In the genomic region with DNA sequence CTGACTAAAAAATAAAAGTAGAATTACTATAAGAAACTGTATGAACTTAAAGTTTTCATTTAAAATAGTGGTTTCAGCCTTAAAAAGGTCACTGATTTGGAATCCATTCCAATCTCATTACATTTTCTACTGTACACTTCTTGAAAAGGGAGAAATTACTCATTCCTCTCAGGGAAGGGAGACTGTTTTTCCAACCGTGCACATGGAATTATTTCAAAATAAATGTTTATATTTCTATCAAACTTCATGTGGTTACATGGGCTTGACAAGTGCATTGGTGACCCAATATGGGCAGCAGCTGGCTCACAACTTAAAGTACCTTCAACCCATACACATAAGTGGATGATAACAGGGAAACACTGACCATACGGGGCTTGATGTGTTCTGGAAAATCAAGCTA, we compare ENCODE assay signal across 15 cellular contexts.
DNase-seq lines count a peak whose midpoint lies in the region; ATAC-seq and TF ChIP-seq lines count a peak whose summit lies in the region.
"Had no signal": no experiment of that assay in that cellular context is flagged by ENCODE, and none has a peak within 500 bp of the region (broad histone marks: within the 10 kb centered on the region; RNA-seq: fewer than 3 reads in every experiment).

No MANE protein-coding gene starts in this region.

- H3K4ac ChIP-seq in IMR-90 (ENCODE audit: low read depth, low read length) = peak overlapping the region; percentile 93; the same call in 1 of the 2 replicates

- H3K18ac ChIP-seq in IMR-90 (ENCODE audit: low read depth, low read length) = peak overlapping the region; percentile 100

- H2BK120ac ChIP-seq in IMR-90 (ENCODE audit: low read depth, low read length) = peak overlapping the region; percentile 100

- H3K9me1 ChIP-seq in IMR-90 (ENCODE audit: insufficient read depth, low read length) = peaks cover 13% of the 10 kb centered on the region

- ATAC-seq in IMR-90 (ENCODE audit: low read depth) = peak; percentile 55
- no peak for ATAC-seq in GM18498 (IDR thresholded peaks at IDR 0.05; ENCODE audit: unreplicated experiment)

- no peaks in the 10 kb centered on the region for H3K27me3 ChIP-seq in IMR-90 (ENCODE audit: control insufficient read depth, insufficient read depth, low read length)
- H3K27me3 ChIP-seq: BE2C had no signal

- H3K27ac ChIP-seq in IMR-90 (ENCODE audit: insufficient read depth, low read length) = peak overlapping the region; percentile 100

- no peaks in the 10 kb centered on the region for H4K20me1 ChIP-seq in IMR-90 (ENCODE audit: insufficient read depth, low read length)

- H2BK15ac ChIP-seq in IMR-90 (ENCODE audit: low read depth, low read length) = peak overlapping the region; percentile 94

- H3K36me3 ChIP-seq in IMR-90 (ENCODE audit: control insufficient read depth, insufficient read depth, low read length) = no peaks in the 10 kb centered on the region
- H3K36me3 ChIP-seq: BE2C had no signal

- no CpG with 5 or more reads among the region's 2 CpGs for WGBS in IMR-90 (ENCODE audit: extremely low coverage in 2 of 2, insufficient read length in 1 of 2), 2 experiments

- peaks cover 5 to 19% of the 10 kb centered on the region in 2 experiments; a peak in 2 of 4 replicates for H3K79me1 ChIP-seq in IMR-90 (ENCODE audit: low read depth in 1 of 2, low read length in 2 of 2)

- H2AFZ ChIP-seq in IMR-90 (replicated peaks; ENCODE audit: low read length, poor library complexity) = no peak overlapping the region

- H4K8ac ChIP-seq in IMR-90 (ENCODE audit: low read depth in 2 of 2, low read length in 2 of 2) = peak overlapping the region; percentile 96 to 100

- peaks cover 26% of the 10 kb centered on the region for H3K4me1 ChIP-seq in IMR-90 (ENCODE audit: control insufficient read depth, insufficient read depth, low read length)

- peak overlapping the region; percentile 98 for H4K91ac ChIP-seq in IMR-90 (ENCODE audit: insufficient read depth, low read depth, low read length)

- peak overlapping the region; percentile 96 for H3K14ac ChIP-seq in IMR-90 (replicated peaks; ENCODE audit: low read depth, low read length)

- H4K5ac ChIP-seq in IMR-90 (ENCODE audit: low read depth, low read length) = peak overlapping the region; percentile 99

- in situ Hi-C loops in IMR-90 (cut with MboI; ENCODE audit: low sequenced_read_pairs) = no loop called here

- POLR2A ChIA-PET in IMR-90 (lab: Charles Lee; ENCODE audit: unreplicated experiment) = interaction anchor here (0.5 to 1.4 kb wide), 3 partner anchors 71 to 285 kb away, joined by 3 to 5 read pairs (median 5); no protein-coding TSS in a partner anchor
- POLR2A ChIA-PET in HEK293T (lab: Yijun Ruan, JAX) = no interaction called here

- peak overlapping the region; percentile 92 for H2AK5ac ChIP-seq in IMR-90 (ENCODE audit: low read depth, low read length)

- 0 out of 2 replicates have a peak, but pooled peaks have one; percentile 9 for TF ChIP-seq POLR2A in IMR-90 (IDR thresholded peaks at IDR 0.05; ENCODE audit: low read depth, low read length)

- H2BK20ac ChIP-seq in IMR-90 (ENCODE audit: low read depth, low read length) = peak overlapping the region; percentile 99

- DNase-seq in AG09319 (ENCODE audit: extremely low read depth, low read depth) (peak; percentile 62), IMR-90 (peak; percentile 92), choroid plexus epithelial cell (ENCODE audit: low read depth) (peak; percentile 53), kidney tubule cell (ENCODE audit: low spot score) (peak; percentile 33), HEK293T (ENCODE audit: extremely low spot score) (no peak), C1 segment of cervical spinal cord (lab: John Stamatoyannopoulos, UW) (no peak), KG1 (lab: John Stamatoyannopoulos, UW) (no peak)
- DNase-seq: activated B cell treated with CpG ODN at 0.5 μM for 24 hours; activated naive CD4-positive, alpha-beta T cell treated with anti-CD3 and anti-CD28 coated beads for 36 hours; BE2C; DMS79 treated with DMSO at 0.1 percent for 48 hours; erythroblast; midbrain; NCI-H1092 had no signal

- no TSS peak for BruUV-seq in IMR-90 (replicated peaks; lab: Mats Ljungman, UMichigan)

- no peaks in the 10 kb centered on the region for H3K9me3 ChIP-seq in IMR-90 (ENCODE audit: control insufficient read depth, insufficient read depth, low read length)
- H3K9me3 ChIP-seq: BE2C had no signal

- CTCF ChIA-PET in IMR-90 (lab: Yijun Ruan, JAX) = interaction anchor here (0.6 to 1.5 kb wide), 3 partner anchors 40 to 190 kb away, joined by 3 to 6 read pairs (median 3); no protein-coding TSS in a partner anchor
- CTCF ChIA-PET in HEK293T (lab: Yijun Ruan, JAX) = no interaction called here

- dilution Hi-C loops in IMR-90 (cut with HindIII; ENCODE audit: low sequenced_read_pairs, unreplicated experiment) = no loop called here

- H3K9ac ChIP-seq in IMR-90 (ENCODE audit: low read depth, low read length) = peak overlapping the region; percentile 27; the same call in 1 of the 2 replicates

- H2AK9ac ChIP-seq in IMR-90 (replicated peaks; ENCODE audit: low read depth, low read length, poor library complexity) = peak overlapping the region; percentile 16

- intact Hi-C loops in IMR-90 (cut with micrococcal nuclease) = loop anchor here (1.0 to 10.0 kb wide), 10 partner anchors 25 to 661 kb away; no protein-coding TSS in a partner anchor

- TF ChIP-seq CTCF in AG09319 (IDR thresholded peaks at IDR 0.05; ENCODE audit: low read depth, low read length) = no peak
- no peak for TF ChIP-seq CTCF in IMR-90 (conservative IDR thresholded peaks at IDR 0.05; ENCODE audit: low read depth, low read length)
- no peak for TF ChIP-seq CTCF in choroid plexus epithelial cell (conservative IDR thresholded peaks at IDR 0.05; ENCODE audit: low read depth, low read length)

- peak overlapping the region; percentile 35; the same call in 1 of the 2 replicates for H3K4me2 ChIP-seq in IMR-90 (ENCODE audit: low read depth, low read length)

- peak overlapping the region; percentile 99 for H3K56ac ChIP-seq in IMR-90 (ENCODE audit: extremely low read depth, insufficient read depth, low read length)

- TF ChIP-seq RAD21 in IMR-90 (IDR thresholded peaks at IDR 0.05; ENCODE audit: low read length) = no peak

- H3K23ac ChIP-seq in IMR-90 (ENCODE audit: low read depth, low read length) = peak overlapping the region; percentile 85

- H3K4me3 ChIP-seq in IMR-90 (ENCODE audit: insufficient read depth, low read depth, low read length) (no peak overlapping the region), choroid plexus epithelial cell (ENCODE audit: low read depth, low read length) (no peak overlapping the region)

- peak overlapping the region; percentile 100 for H2BK5ac ChIP-seq in IMR-90 (ENCODE audit: low read depth, low read length, poor library complexity, severe bottlenecking)

TF ChIP-seq in IMR-90, 13 proteins besides CTCF, POLR2A, EP300 and RAD21 (continues in another document):
- TF ChIP-seq RCOR1 (IDR thresholded peaks at IDR 0.05; ENCODE audit: insufficient replicate concordance, low read length) (peak; percentile 52), RFX5 (IDR thresholded peaks at IDR 0.05; ENCODE audit: low read depth, low read length) (no peak), USF2 (IDR thresholded peaks at IDR 0.05; ENCODE audit: low read depth, low read length) (no peak), NFE2L2 (IDR thresholded peaks at IDR 0.05; ENCODE audit: low read depth, low read length) (no peak), MAZ (IDR thresholded peaks at IDR 0.05; ENCODE audit: borderline replicate concordance, low read depth, low read length) (no peak)
- TF ChIP-seq, protein P1, sequence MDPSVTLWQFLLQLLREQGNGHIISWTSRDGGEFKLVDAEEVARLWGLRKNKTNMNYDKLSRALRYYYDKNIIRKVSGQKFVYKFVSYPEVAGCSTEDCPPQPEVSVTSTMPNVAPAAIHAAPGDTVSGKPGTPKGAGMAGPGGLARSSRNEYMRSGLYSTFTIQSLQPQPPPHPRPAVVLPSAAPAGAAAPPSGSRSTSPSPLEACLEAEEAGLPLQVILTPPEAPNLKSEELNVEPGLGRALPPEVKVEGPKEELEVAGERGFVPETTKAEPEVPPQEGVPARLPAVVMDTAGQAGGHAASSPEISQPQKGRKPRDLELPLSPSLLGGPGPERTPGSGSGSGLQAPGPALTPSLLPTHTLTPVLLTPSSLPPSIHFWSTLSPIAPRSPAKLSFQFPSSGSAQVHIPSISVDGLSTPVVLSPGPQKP (IDR thresholded peaks at IDR 0.05; ENCODE audit: borderline replicate concordance, low read depth, low read length) = no peak

TF ChIP-seq in HEK293T, 16 proteins besides CTCF, POLR2A, EP300 and RAD21:
- TF ChIP-seq FOXA1 (IDR thresholded peaks at IDR 0.05) (no peak), CTBP1 (IDR thresholded peaks at IDR 0.05; ENCODE audit: borderline replicate concordance) (no peak), FOXK2 (IDR thresholded peaks at IDR 0.05) (no peak)

Comparison
In these comparisons a context has a peak if more than half of its experiments do, and no peak if none do; other contexts are left out.
1. DNase-seq: peak in AG09319 (single experiment), IMR-90 (single experiment), choroid plexus epithelial cell (single experiment) and kidney tubule cell (single experiment); none in HEK293T (single experiment), C1 segment of cervical spinal cord (0 of 14) and KG1 (single experiment).